Comparison of ENCODE assay signal across 1 cellular context in genomic region chr13:112606125-112607001, GRCh38.
A peak's percentile ranks its signal among the peaks of the same experiment; 100 is the strongest.
TF ChIP-seq lines count a peak whose summit lies in the region.

No MANE protein-coding gene starts in this region.

TF ChIP-seq in SK-N-SH, 30 proteins besides CTCF, POLR2A, EP300 and RAD21 (continued from another document):
- peak; percentile 62; the same call in 1 of the 2 replicates for TF ChIP-seq MXI1 (IDR thresholded peaks at IDR 0.05; ENCODE audit: low read depth, low read length)
- no peak for TF ChIP-seq ELF1 (IDR thresholded peaks at IDR 0.05)
- TF ChIP-seq REST (IDR thresholded peaks at IDR 0.05; ENCODE audit: low read depth, low read length), result no peak
- TF ChIP-seq USF1 (IDR thresholded peaks at IDR 0.05; ENCODE audit: borderline replicate concordance, low read depth), result no peak
- TF ChIP-seq TEAD4 (IDR thresholded peaks at IDR 0.05; ENCODE audit: borderline replicate concordance, insufficient read depth), result no peak
- TF ChIP-seq USF2 (IDR thresholded peaks at IDR 0.05; ENCODE audit: borderline replicate concordance, low read depth, low read length), result no peak
- TF ChIP-seq RCOR1 (IDR thresholded peaks at IDR 0.05; ENCODE audit: low read length), result 0 out of 2 replicates have a peak, but pooled peaks have one; percentile 29
TF ChIP-seq in SK-N-SH: peak in this region for 4.
